Comparison of ENCODE assay signal across 20 cellular contexts in genomic region chr15:100112636-100113305, GRCh38.
DNase-seq lines count a peak whose midpoint lies in the region; ATAC-seq, FAIRE-seq and TF ChIP-seq lines count a peak whose summit lies in the region.
"Had no signal": no experiment of that assay in that cellular context is flagged by ENCODE, and none has a peak within 500 bp of the region (broad histone marks: within the 10 kb centered on the region; RNA-seq: fewer than 3 reads in every experiment).

No MANE protein-coding gene starts in this region.

- H3K9me3 Mint-ChIP-seq in stimulated activated naive CD8-positive, alpha-beta T cell treated with anti-CD3 and anti-CD28 coated beads, Interleukin-15, Interleukin-2, amounts not matched to agents 100 ng/mL and 50 ng/mL, for 24 hours: no peaks in the 10 kb centered on the region
- peaks cover 2% of the 10 kb centered on the region for H3K9me3 Mint-ChIP-seq in mesothelial cell of epicardium
- H3K9me3 Mint-ChIP-seq: H9, memory B cell had no signal

- TF ChIP-seq CTCF in bronchial epithelial cell (IDR thresholded peaks at IDR 0.05; ENCODE audit: insufficient read depth, low read length, severe bottlenecking) (no peak), mesothelial cell of epicardium (IDR thresholded peaks at IDR 0.05; ENCODE audit: unreplicated experiment) (no peak)

- H3K27ac Mint-ChIP-seq in stimulated activated naive CD8-positive, alpha-beta T cell treated with anti-CD3 and anti-CD28 coated beads, Interleukin-15, Interleukin-2, amounts not matched to agents 100 ng/mL and 50 ng/mL, for 24 hours: peak overlapping the region; percentile 98
- peak overlapping the region; percentile 81 for H3K27ac Mint-ChIP-seq in mesothelial cell of epicardium
- H3K27ac Mint-ChIP-seq: B cell, H9, memory B cell, WTC11 had no signal

- no peak overlapping the region for H3K4me3 ChIP-seq in bronchial epithelial cell (ENCODE audit: low read depth, low read length)
- H3K4me3 ChIP-seq: right lobe of liver, suprapubic skin had no signal

- H3K36me3 ChIP-seq in bronchial epithelial cell (ENCODE audit: control insufficient read depth, insufficient read depth, low read length): no peaks in the 10 kb centered on the region
- H3K36me3 ChIP-seq: right lobe of liver, suprapubic skin had no signal

- H3K36me3 Mint-ChIP-seq in stimulated activated naive CD8-positive, alpha-beta T cell treated with anti-CD3 and anti-CD28 coated beads, Interleukin-15, Interleukin-2, amounts not matched to agents 100 ng/mL and 50 ng/mL, for 24 hours (ENCODE audit: low read depth): no peaks in the 10 kb centered on the region
- H3K36me3 Mint-ChIP-seq in mesothelial cell of epicardium: peaks cover 26% of the 10 kb centered on the region
- H3K36me3 Mint-ChIP-seq: memory B cell, WTC11 had no signal

- ATAC-seq in stimulated activated naive CD8-positive, alpha-beta T cell treated with anti-CD3 and anti-CD28 coated beads, Interleukin-15, Interleukin-2, amounts not matched to agents 100 U/mL and 50 U/mL, for 24 hours: no peak
- ATAC-seq in HG03378 (IDR thresholded peaks at IDR 0.05; ENCODE audit: unreplicated experiment): no peak
- ATAC-seq in GM21717 (IDR thresholded peaks at IDR 0.05; ENCODE audit: unreplicated experiment): no peak
- ATAC-seq in HG02763 (IDR thresholded peaks at IDR 0.05; ENCODE audit: unreplicated experiment): no peak
- ATAC-seq: WTC11 had no signal

- peaks cover 31% of the 10 kb centered on the region for H3K4me1 Mint-ChIP-seq in stimulated activated naive CD8-positive, alpha-beta T cell treated with anti-CD3 and anti-CD28 coated beads, Interleukin-15, Interleukin-2, amounts not matched to agents 100 ng/mL and 50 ng/mL, for 24 hours (ENCODE audit: low read depth)
- peaks cover 36% of the 10 kb centered on the region for H3K4me1 Mint-ChIP-seq in mesothelial cell of epicardium
- H3K4me1 Mint-ChIP-seq: memory B cell had no signal

- no peak overlapping the region for H3K4me3 Mint-ChIP-seq in stimulated activated naive CD8-positive, alpha-beta T cell treated with anti-CD3 and anti-CD28 coated beads, Interleukin-15, Interleukin-2, amounts not matched to agents 100 ng/mL and 50 ng/mL, for 24 hours
- H3K4me3 Mint-ChIP-seq in mesothelial cell of epicardium: no peak overlapping the region
- H3K4me3 Mint-ChIP-seq: B cell, H9, memory B cell, neural crest cell, WTC11 had no signal

- H3K27me3 Mint-ChIP-seq in stimulated activated naive CD8-positive, alpha-beta T cell treated with anti-CD3 and anti-CD28 coated beads, Interleukin-15, Interleukin-2, amounts not matched to agents 100 ng/mL and 50 ng/mL, for 24 hours: no peaks in the 10 kb centered on the region
- no peaks in the 10 kb centered on the region for H3K27me3 Mint-ChIP-seq in mesothelial cell of epicardium (ENCODE audit: low read depth)

- H3K27me3 ChIP-seq in bronchial epithelial cell (ENCODE audit: control insufficient read depth, insufficient read depth, low read length): no peaks in the 10 kb centered on the region
- H3K27me3 ChIP-seq: right lobe of liver, suprapubic skin had no signal

- DNase-seq in stimulated activated naive CD8-positive, alpha-beta T cell treated with anti-CD3 and anti-CD28 coated beads, Interleukin-15, Interleukin-2, amounts not matched to agents 100 U/mL and 50 U/mL, for 24 hours: no peak
- DNase-seq in bronchial epithelial cell (ENCODE audit: low read depth): no peak
- DNase-seq in mesothelial cell of epicardium (ENCODE audit: low spot score in 2 of 2, unreplicated experiment in 2 of 2): no peak
- DNase-seq in occipital lobe (lab: John Stamatoyannopoulos, UW): no peak
- DNase-seq: activated CD8-positive, alpha-beta memory T cell treated with anti-CD3 and anti-CD28 coated beads, Interleukin-2, amount 50 U/mL, for 48 hours; foreskin melanocyte; H9; NCI-H1436 treated with DMSO at 0.1 percent for 48 hours; T-helper 1 cell had no signal

- peak; percentile 87 for FAIRE-seq in bronchial epithelial cell (lab: Jason Lieb, UNC)
- FAIRE-seq: endothelial cell of umbilical vein had no signal
